In the genomic region with DNA sequence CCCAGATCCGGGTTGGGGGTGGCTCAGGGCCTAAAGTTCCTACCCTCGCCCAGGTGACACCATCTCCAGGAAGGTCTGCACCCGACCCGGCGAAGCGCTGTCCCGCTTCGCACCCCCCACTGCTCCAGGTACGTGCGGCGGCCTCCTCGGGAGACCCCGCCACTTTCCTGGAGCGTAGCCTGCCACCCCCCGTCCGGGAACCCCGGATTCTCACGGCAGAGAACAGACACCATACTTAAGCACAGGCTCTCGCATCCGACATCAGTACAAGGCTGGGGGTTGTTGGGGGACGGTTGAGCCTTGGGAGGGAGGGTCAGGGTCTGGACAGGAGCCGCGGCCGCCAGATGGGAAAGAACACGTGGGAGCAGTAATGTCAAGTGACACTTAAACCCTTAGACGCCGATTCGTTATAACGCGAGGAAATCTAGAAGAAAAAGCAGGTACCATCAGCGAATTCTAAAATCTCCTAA, we compare ENCODE assay signal across 8 cellular contexts. TPM values are rescaled to one million over a fixed set of nuclear protein-coding genes. Genes with fewer than 3 reads are reported as not detected.
A peak's percentile ranks its signal among the peaks of the same experiment; 100 is the strongest.
DNase-seq lines count a peak whose midpoint lies in the region; ATAC-seq and TF ChIP-seq lines count a peak whose summit lies in the region.

No MANE protein-coding gene starts in this region.

- peak overlapping the region; percentile 72; the same call in 1 of the 2 replicates for H3K4me2 ChIP-seq in KMS-11

- H3K9me3 ChIP-seq in RWPE2 (ENCODE audit: severe bottlenecking) (no peaks in the 10 kb centered on the region), thyroid gland (no peaks in the 10 kb centered on the region)

- H3K4me3 ChIP-seq in KMS-11 (IDR thresholded peaks at IDR 0.05; ENCODE audit: insufficient read depth, low read depth, low read length) (no peak overlapping the region), RWPE2 (ENCODE audit: severe bottlenecking) (peak overlapping the region; percentile 92), thyroid gland (replicated peaks in 1 of 3) (peak overlapping the region; percentile 31 to 81 (median 51))

- H3K79me2 ChIP-seq in KMS-11 (ENCODE audit: insufficient read depth, low read depth), result peaks cover 19% of the 10 kb centered on the region; the same call in 1 of the 2 replicates

- no peaks in the 10 kb centered on the region for H3K27me3 ChIP-seq in KMS-11 (ENCODE audit: insufficient read depth, low read depth)
- H3K27me3 ChIP-seq in RWPE2 (ENCODE audit: insufficient read depth, poor library complexity, severe bottlenecking), result no peaks in the 10 kb centered on the region
- H3K27me3 ChIP-seq in thyroid gland, result no peaks in the 10 kb centered on the region

- H3K36me3 ChIP-seq in KMS-11 (ENCODE audit: insufficient read depth), result no peaks in the 10 kb centered on the region
- H3K36me3 ChIP-seq in RWPE2 (ENCODE audit: low read depth), result peaks cover 49% of the 10 kb centered on the region
- peaks cover 0 to 3% of the 10 kb centered on the region in 2 donors for H3K36me3 ChIP-seq in thyroid gland

- H3K4me1 ChIP-seq in KMS-11 (ENCODE audit: low read depth, poor library complexity, severe bottlenecking), result peaks cover 19% of the 10 kb centered on the region
- peaks cover 25% of the 10 kb centered on the region for H3K4me1 ChIP-seq in RWPE2 (ENCODE audit: insufficient read depth, poor library complexity, severe bottlenecking)
- peaks cover 11 to 21% of the 10 kb centered on the region in 2 donors for H3K4me1 ChIP-seq in thyroid gland

- WGBS in thyroid gland, 2 donors, result 0 to 1% methylated on average over 27 to 31 of the region's 31 CpGs

- ATAC-seq in GM21390 (IDR thresholded peaks at IDR 0.05; ENCODE audit: unreplicated experiment) (peak; percentile 35), RWPE2 (ENCODE audit: low read depth) (peak; percentile 46), omental fat pad (ENCODE audit: low FRiP score) (peak; percentile 74)

- no peaks in the 10 kb centered on the region for H4K20me1 ChIP-seq in KMS-11 (ENCODE audit: insufficient read depth)

- intact Hi-C loops in thyroid gland (cut with DNase I), result no loop called here

- TF ChIP-seq CTCF in KMS-11 (conservative IDR thresholded peaks at IDR 0.05; ENCODE audit: low read depth, low read length) (no peak), RWPE2 (IDR thresholded peaks at IDR 0.05; ENCODE audit: poor library complexity, severe bottlenecking) (no peak), omental fat pad (IDR thresholded peaks at IDR 0.05) (no peak), thyroid gland (IDR thresholded peaks at IDR 0.05) (no peak)

- TF ChIP-seq POLR2A in thyroid gland (IDR thresholded peaks at IDR 0.05), result no peak

- DNase-seq in COLO668 (lab: John Stamatoyannopoulos, UW; ENCODE audit: unreplicated experiment) (peak; percentile 78), RWPE2 (ENCODE audit: low spot score) (no peak), activated gamma-delta T cell (lab: John Stamatoyannopoulos, UW) (peak; percentile 12), germinal center (ENCODE audit: low spot score) (peak; percentile 43), omental fat pad (ENCODE audit: low spot score) (no peak), thyroid gland (peak; percentile 47 to 51)

- H3K9ac ChIP-seq in KMS-11, result peak overlapping the region; percentile 93

- H3K27ac ChIP-seq in KMS-11, result peak overlapping the region; percentile 98
- H3K27ac ChIP-seq in RWPE2 (ENCODE audit: poor library complexity, severe bottlenecking), result peak overlapping the region; percentile 91
- peak overlapping the region; percentile 75 to 91 (median 90) for H3K27ac ChIP-seq in thyroid gland

- peak overlapping the region; percentile 98 for H2AFZ ChIP-seq in KMS-11 (ENCODE audit: low read depth)

RNA-seq across cellular contexts. Expression of gene TIMM9, which starts 0.5 kb away (rescaled TPM):
- total RNA-seq in omental fat pad (10 to 100 TPM; 42.6 to 53.2 (median 44.0) TPM), thyroid gland (10 to 100 TPM; 40.4 to 87.2 (median 59.8) TPM)

RNA-seq across cellular contexts. Expression of gene KIAA0586, which starts 0.7 kb away (rescaled TPM):
- total RNA-seq in omental fat pad (10 to 100 TPM; 12.0 to 26.3 (median 12.2) TPM), thyroid gland (10 to 100 TPM; 18.7 to 26.3 (median 21.2) TPM)

RNA-seq across cellular contexts. Expression of gene TOMM20L, which starts 31.1 kb away (rescaled TPM):
- total RNA-seq in omental fat pad (not detected), thyroid gland (not detected)

Comparison
In these comparisons a context has a peak if more than half of its experiments do, and no peak if none do; other contexts are left out.
1. DNase-seq: peak in COLO668 (single experiment), activated gamma-delta T cell (single experiment), germinal center (single experiment) and thyroid gland (2 of 2); none in RWPE2 (single experiment) and omental fat pad (single experiment).
2. Peak in every context shown above with its lines, with median percentiles within 50 percentile points of each other: ATAC-seq and H3K27ac ChIP-seq.